ENCODE assay signal across 1 cellular context in genomic region chr17:44308320-44308818, GRCh38.
TF ChIP-seq lines count a peak whose summit lies in the region.

Gene RUNDC3A (plus strand): TSS chr17:44308601. CDS start chr17:44308833, 232 bp downstream.

TF ChIP-seq in HepG2, 621 proteins besides CTCF, POLR2A, EP300 and RAD21 (continued from another document and continues in another):
- TF ChIP-seq ZNF280D (CRISPR knock-in tag; IDR thresholded peaks at IDR 0.05) (no peak), ZNF414 (CRISPR knock-in tag; IDR thresholded peaks at IDR 0.05) (peak; percentile 66; the same call in 1 of the 2 replicates), ZNF678 (CRISPR knock-in tag; IDR thresholded peaks at IDR 0.05) (no peak), ZNF337 (CRISPR knock-in tag; IDR thresholded peaks at IDR 0.05; ENCODE audit: borderline replicate concordance, low read depth) (no peak), ZNF264 (CRISPR knock-in tag; IDR thresholded peaks at IDR 0.05) (0 out of 2 replicates have a peak, but pooled peaks have one; percentile 47), ZNF484 (CRISPR knock-in tag; IDR thresholded peaks at IDR 0.05; ENCODE audit: borderline replicate concordance, low read depth) (no peak), ZNF296 (CRISPR knock-in tag; conservative IDR thresholded peaks at IDR 0.05) (no peak), ZSCAN25 (CRISPR knock-in tag; IDR thresholded peaks at IDR 0.05) (no peak; the same call in 1 of the 2 replicates), TP53 (CRISPR knock-in tag; conservative IDR thresholded peaks at IDR 0.05) (no peak; the same call in 1 of the 2 replicates), ZMYM4 (CRISPR knock-in tag; IDR thresholded peaks at IDR 0.05) (0 out of 2 replicates have a peak, but pooled peaks have one; percentile 38), STAT6 (CRISPR knock-in tag; IDR thresholded peaks at IDR 0.05; ENCODE audit: borderline replicate concordance) (no peak), ZNF143 (CRISPR knock-in tag; IDR thresholded peaks at IDR 0.05) (no peak), KAT7 (CRISPR knock-in tag; IDR thresholded peaks at IDR 0.05; ENCODE audit: borderline replicate concordance) (no peak), RBM39 (IDR thresholded peaks at IDR 0.05; ENCODE audit: low read depth, low read length, poor library complexity, severe bottlenecking) (no peak), SIX4 (CRISPR knock-in tag; IDR thresholded peaks at IDR 0.05) (no peak), SMAD1 (CRISPR knock-in tag; IDR thresholded peaks at IDR 0.05; ENCODE audit: borderline replicate concordance, low read depth) (no peak), THAP11 (CRISPR knock-in tag; IDR thresholded peaks at IDR 0.05) (peak; percentile 47), PHF20 (CRISPR knock-in tag; IDR thresholded peaks at IDR 0.05) (no peak), ZNF773 (CRISPR knock-in tag; IDR thresholded peaks at IDR 0.05; ENCODE audit: borderline replicate concordance) (0 out of 2 replicates have a peak, but pooled peaks have one; percentile 59), ZFP62 (CRISPR knock-in tag; IDR thresholded peaks at IDR 0.05) (no peak), ZNF776 (CRISPR knock-in tag; IDR thresholded peaks at IDR 0.05) (0 out of 2 replicates have a peak, but pooled peaks have one; percentile 27), HMGXB3 (CRISPR knock-in tag; IDR thresholded peaks at IDR 0.05; ENCODE audit: borderline replicate concordance) (0 out of 2 replicates have a peak, but pooled peaks have one; percentile 62), DMAP1 (CRISPR knock-in tag; IDR thresholded peaks at IDR 0.05) (no peak)
- TF ChIP-seq, protein P1, sequence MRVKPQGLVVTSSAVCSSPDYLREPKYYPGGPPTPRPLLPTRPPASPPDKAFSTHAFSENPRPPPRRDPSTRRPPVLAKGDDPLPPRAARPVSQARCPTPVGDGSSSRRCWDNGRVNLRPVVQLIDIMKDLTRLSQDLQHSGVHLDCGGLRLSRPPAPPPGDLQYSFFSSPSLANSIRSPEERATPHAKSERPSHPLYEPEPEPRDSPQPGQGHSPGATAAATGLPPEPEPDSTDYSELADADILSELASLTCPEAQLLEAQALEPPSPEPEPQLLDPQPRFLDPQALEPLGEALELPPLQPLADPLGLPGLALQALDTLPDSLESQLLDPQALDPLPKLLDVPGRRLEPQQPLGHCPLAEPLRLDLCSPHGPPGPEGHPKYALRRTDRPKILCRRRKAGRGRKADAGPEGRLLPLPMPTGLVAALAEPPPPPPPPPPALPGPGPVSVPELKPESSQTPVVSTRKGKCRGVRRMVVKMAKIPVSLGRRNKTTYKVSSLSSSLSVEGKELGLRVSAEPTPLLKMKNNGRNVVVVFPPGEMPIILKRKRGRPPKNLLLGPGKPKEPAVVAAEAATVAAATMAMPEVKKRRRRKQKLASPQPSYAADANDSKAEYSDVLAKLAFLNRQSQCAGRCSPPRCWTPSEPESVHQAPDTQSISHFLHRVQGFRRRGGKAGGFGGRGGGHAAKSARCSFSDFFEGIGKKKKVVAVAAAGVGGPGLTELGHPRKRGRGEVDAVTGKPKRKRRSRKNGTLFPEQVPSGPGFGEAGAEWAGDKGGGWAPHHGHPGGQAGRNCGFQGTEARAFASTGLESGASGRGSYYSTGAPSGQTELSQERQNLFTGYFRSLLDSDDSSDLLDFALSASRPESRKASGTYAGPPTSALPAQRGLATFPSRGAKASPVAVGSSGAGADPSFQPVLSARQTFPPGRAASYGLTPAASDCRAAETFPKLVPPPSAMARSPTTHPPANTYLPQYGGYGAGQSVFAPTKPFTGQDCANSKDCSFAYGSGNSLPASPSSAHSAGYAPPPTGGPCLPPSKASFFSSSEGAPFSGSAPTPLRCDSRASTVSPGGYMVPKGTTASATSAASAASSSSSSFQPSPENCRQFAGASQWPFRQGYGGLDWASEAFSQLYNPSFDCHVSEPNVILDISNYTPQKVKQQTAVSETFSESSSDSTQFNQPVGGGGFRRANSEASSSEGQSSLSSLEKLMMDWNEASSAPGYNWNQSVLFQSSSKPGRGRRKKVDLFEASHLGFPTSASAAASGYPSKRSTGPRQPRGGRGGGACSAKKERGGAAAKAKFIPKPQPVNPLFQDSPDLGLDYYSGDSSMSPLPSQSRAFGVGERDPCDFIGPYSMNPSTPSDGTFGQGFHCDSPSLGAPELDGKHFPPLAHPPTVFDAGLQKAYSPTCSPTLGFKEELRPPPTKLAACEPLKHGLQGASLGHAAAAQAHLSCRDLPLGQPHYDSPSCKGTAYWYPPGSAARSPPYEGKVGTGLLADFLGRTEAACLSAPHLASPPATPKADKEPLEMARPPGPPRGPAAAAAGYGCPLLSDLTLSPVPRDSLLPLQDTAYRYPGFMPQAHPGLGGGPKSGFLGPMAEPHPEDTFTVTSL (CRISPR knock-in tag; IDR thresholded peaks at IDR 0.05; ENCODE audit: borderline replicate concordance), result no peak
- TF ChIP-seq, protein P2, sequence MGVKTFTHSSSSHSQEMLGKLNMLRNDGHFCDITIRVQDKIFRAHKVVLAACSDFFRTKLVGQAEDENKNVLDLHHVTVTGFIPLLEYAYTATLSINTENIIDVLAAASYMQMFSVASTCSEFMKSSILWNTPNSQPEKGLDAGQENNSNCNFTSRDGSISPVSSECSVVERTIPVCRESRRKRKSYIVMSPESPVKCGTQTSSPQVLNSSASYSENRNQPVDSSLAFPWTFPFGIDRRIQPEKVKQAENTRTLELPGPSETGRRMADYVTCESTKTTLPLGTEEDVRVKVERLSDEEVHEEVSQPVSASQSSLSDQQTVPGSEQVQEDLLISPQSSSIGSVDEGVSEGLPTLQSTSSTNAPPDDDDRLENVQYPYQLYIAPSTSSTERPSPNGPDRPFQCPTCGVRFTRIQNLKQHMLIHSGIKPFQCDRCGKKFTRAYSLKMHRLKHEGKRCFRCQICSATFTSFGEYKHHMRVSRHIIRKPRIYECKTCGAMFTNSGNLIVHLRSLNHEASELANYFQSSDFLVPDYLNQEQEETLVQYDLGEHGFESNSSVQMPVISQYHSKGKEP (CRISPR knock-in tag; IDR thresholded peaks at IDR 0.05), result peak; percentile 93
